In the genomic region with DNA sequence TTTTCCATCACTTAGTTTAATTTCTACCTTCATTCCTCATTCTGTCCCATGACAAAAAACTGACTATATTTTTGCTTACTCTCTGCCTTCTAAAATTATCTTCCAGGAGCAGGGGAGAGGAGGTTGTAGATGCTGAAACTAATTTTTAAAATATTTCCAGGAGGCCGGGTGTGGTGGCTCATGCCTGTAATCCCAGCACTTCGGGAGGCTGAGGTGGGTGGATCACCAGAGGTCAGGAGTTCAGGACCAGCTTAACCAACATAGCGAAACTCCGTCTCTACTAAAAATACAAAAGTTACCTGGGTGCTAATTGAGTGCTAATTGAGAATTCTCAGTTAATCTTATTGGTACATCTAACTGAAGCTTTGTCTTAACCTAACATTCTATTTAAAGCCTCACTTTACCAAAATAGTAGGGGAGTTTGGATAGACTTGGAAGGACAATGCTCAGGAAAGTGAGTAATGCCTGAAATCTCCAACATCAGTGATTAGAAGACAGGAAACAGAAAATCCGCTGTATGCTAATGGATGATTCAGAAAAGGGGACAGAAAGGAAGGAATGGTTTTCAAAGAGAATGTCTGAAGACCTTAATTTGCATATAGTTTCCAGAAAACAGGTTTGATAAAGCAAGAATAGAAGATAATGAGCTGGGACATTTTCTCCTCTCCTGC, we compare ENCODE assay signal across 1 cellular context.
TF ChIP-seq lines count a peak whose summit lies in the region.

No MANE protein-coding gene starts in this region.

TF ChIP-seq in WTC11, 78 proteins besides CTCF, POLR2A, EP300 and RAD21 (continued from another document):
- no peak for TF ChIP-seq ZNF281 (CRISPR knock-in tag; IDR thresholded peaks at IDR 0.05)
- TF ChIP-seq GABPB1 (CRISPR knock-in tag; IDR thresholded peaks at IDR 0.05): no peak
- TF ChIP-seq HMGA2 (CRISPR knock-in tag; IDR thresholded peaks at IDR 0.05): no peak
- TF ChIP-seq EMX1 (CRISPR knock-in tag; IDR thresholded peaks at IDR 0.05): no peak
- TF ChIP-seq, protein P1, sequence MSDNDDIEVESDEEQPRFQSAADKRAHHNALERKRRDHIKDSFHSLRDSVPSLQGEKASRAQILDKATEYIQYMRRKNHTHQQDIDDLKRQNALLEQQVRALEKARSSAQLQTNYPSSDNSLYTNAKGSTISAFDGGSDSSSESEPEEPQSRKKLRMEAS (CRISPR knock-in tag; IDR thresholded peaks at IDR 0.05): no peak
- TF ChIP-seq RELA (CRISPR knock-in tag; IDR thresholded peaks at IDR 0.05; ENCODE audit: borderline replicate concordance): no peak
- TF ChIP-seq, protein P2, sequence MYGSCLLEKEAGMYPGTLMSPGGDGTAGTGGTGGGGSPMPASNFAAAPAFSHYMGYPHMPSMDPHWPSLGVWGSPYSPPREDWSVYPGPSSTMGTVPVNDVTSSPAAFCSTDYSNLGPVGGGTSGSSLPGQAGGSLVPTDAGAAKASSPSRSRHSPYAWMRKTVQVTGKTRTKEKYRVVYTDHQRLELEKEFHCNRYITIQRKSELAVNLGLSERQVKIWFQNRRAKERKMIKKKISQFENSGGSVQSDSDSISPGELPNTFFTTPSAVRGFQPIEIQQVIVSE (CRISPR knock-in tag; IDR thresholded peaks at IDR 0.05; ENCODE audit: borderline replicate concordance): no peak
- no peak for TF ChIP-seq ESRRA (CRISPR knock-in tag; IDR thresholded peaks at IDR 0.05; ENCODE audit: borderline replicate concordance)
- no peak for TF ChIP-seq CBFB (CRISPR knock-in tag; IDR thresholded peaks at IDR 0.05; ENCODE audit: low read depth)
- TF ChIP-seq GTF2I (CRISPR knock-in tag; conservative IDR thresholded peaks at IDR 0.05): no peak
- no peak for TF ChIP-seq NFYB (CRISPR knock-in tag; conservative IDR thresholded peaks at IDR 0.05; ENCODE audit: low read depth)
- no peak for TF ChIP-seq ZNF396 (CRISPR knock-in tag; IDR thresholded peaks at IDR 0.05; ENCODE audit: borderline replicate concordance)
- no peak for TF ChIP-seq ELF4 (CRISPR knock-in tag; IDR thresholded peaks at IDR 0.05; ENCODE audit: low read depth)
- TF ChIP-seq HMGXB4 (CRISPR knock-in tag; IDR thresholded peaks at IDR 0.05): no peak
- TF ChIP-seq SOX15 (CRISPR knock-in tag; IDR thresholded peaks at IDR 0.05): no peak
- no peak for TF ChIP-seq CREB1 (CRISPR knock-in tag; IDR thresholded peaks at IDR 0.05)
- TF ChIP-seq IRF2 (CRISPR knock-in tag; IDR thresholded peaks at IDR 0.05; ENCODE audit: borderline replicate concordance, low read depth): no peak
- no peak for TF ChIP-seq RORB (CRISPR knock-in tag; IDR thresholded peaks at IDR 0.05)
- TF ChIP-seq, protein P3, sequence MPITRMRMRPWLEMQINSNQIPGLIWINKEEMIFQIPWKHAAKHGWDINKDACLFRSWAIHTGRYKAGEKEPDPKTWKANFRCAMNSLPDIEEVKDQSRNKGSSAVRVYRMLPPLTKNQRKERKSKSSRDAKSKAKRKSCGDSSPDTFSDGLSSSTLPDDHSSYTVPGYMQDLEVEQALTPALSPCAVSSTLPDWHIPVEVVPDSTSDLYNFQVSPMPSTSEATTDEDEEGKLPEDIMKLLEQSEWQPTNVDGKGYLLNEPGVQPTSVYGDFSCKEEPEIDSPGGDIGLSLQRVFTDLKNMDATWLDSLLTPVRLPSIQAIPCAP (CRISPR knock-in tag; IDR thresholded peaks at IDR 0.05): no peak
TF ChIP-seq in WTC11: peak in this region for 0.
